ENCODE assay signal across 10 cellular contexts in genomic region chr12:53383258-53383657, GRCh38. TPM values are rescaled to one million over a fixed set of nuclear protein-coding genes. Genes with fewer than 3 reads are reported as not detected.
DNase-seq lines count a peak whose midpoint lies in the region; ATAC-seq and TF ChIP-seq lines count a peak whose summit lies in the region.
"Had no signal": no experiment of that assay in that cellular context is flagged by ENCODE, and none has a peak within 500 bp of the region (broad histone marks: within the 10 kb centered on the region; RNA-seq: fewer than 3 reads in every experiment).

No MANE protein-coding gene starts in this region.

- no peaks in the 10 kb centered on the region for H3K9me3 Mint-ChIP-seq in progenitor cell of endocrine pancreas (ENCODE audit: low read depth)

- H3K4me1 ChIP-seq in DOHH2 (ENCODE audit: control insufficient read depth, low read length) (peaks cover 68% of the 10 kb centered on the region), PC-9 (replicated peaks; ENCODE audit: insufficient read depth) (peaks cover 74% of the 10 kb centered on the region)

- DNase-seq in PC-9 = no peak
- no peak for DNase-seq in epithelial cell of proximal tubule (ENCODE audit: low read depth)
- DNase-seq in progenitor cell of endocrine pancreas (ENCODE audit: low spot score, unreplicated experiment) = no peak
- DNase-seq in stimulated activated CD4-positive, alpha-beta T cell treated with anti-CD3 and anti-CD28 coated beads, Interleukin-4, amount 100 ng/mL, for 1 hour = no peak
- no peak for DNase-seq in activated gamma-delta T cell treated with Interleukin-2 at 50 U/mL for 16 hours
- no peak for DNase-seq in kidney glomerular epithelial cell (lab: John Stamatoyannopoulos, UW)

- CTCF ChIA-PET in PC-9 (lab: Charles Lee) = interaction anchor here (1.2 to 4.4 kb wide), 2 partner anchors 31 to 85 kb away, joined by 4 to 24 read pairs; no protein-coding TSS in a partner anchor

- H3K27me3 ChIP-seq in DOHH2 (ENCODE audit: control insufficient read depth, low read length) = no peaks in the 10 kb centered on the region
- no peaks in the 10 kb centered on the region for H3K27me3 ChIP-seq in PC-9 (ENCODE audit: insufficient read depth, low read depth)

- no peak overlapping the region for H2AFZ ChIP-seq in PC-9
- H2AFZ ChIP-seq: parathyroid adenoma had no signal

- peak overlapping the region; percentile 47 for H3K4me3 Mint-ChIP-seq in progenitor cell of endocrine pancreas (ENCODE audit: low read depth)

- peaks cover 24% of the 10 kb centered on the region for H4K20me1 ChIP-seq in DOHH2 (ENCODE audit: control insufficient read depth, insufficient read depth, low read depth, low read length)
- peaks cover 39% of the 10 kb centered on the region for H4K20me1 ChIP-seq in PC-9 (ENCODE audit: insufficient read depth)

- intact Hi-C loops in PC-9 (cut with micrococcal nuclease; ENCODE audit: unreplicated experiment) = loop anchor here (5.0 kb wide), 1 partner anchor 39 kb away; the partner anchor contains the start of gene AMHR2

- peaks cover 4% of the 10 kb centered on the region; the same call in 1 of the 2 replicates for H3F3A ChIP-seq in DOHH2 (ENCODE audit: control insufficient read depth, insufficient read depth)
- H3F3A ChIP-seq in PC-9 (ENCODE audit: insufficient read depth, low read depth) = peaks cover 39% of the 10 kb centered on the region

- H3K9me3 ChIP-seq in DOHH2 (ENCODE audit: control insufficient read depth, insufficient read depth, low read length) = no peaks in the 10 kb centered on the region
- no peaks in the 10 kb centered on the region for H3K9me3 ChIP-seq in PC-9 (ENCODE audit: insufficient read depth, low read depth)

- peaks cover 30% of the 10 kb centered on the region for H3K36me3 Mint-ChIP-seq in progenitor cell of endocrine pancreas (ENCODE audit: insufficient read depth)

- H3K79me2 ChIP-seq in DOHH2 (ENCODE audit: control insufficient read depth, low read length) (peaks cover 75% of the 10 kb centered on the region), PC-9 (ENCODE audit: low read depth) (peaks cover 74% of the 10 kb centered on the region)

- TF ChIP-seq CTCF in DOHH2 (IDR thresholded peaks at IDR 0.05; ENCODE audit: low read depth, low read length, poor library complexity, severe bottlenecking) (no peak), PC-9 (conservative IDR thresholded peaks at IDR 0.05) (no peak), epithelial cell of proximal tubule (conservative IDR thresholded peaks at IDR 0.05; ENCODE audit: low read depth, low read length) (no peak), progenitor cell of endocrine pancreas (IDR thresholded peaks at IDR 0.05; ENCODE audit: unreplicated experiment) (no peak)

- H3K27ac ChIP-seq in DOHH2 (ENCODE audit: low read depth, low read length) (no peak overlapping the region), PC-9 (peak overlapping the region; percentile 97; the same call in 1 of the 2 replicates)
- H3K27ac ChIP-seq: parathyroid adenoma had no signal

- H3K36me3 ChIP-seq in DOHH2 (ENCODE audit: control insufficient read depth, low read length) = peaks cover 61% of the 10 kb centered on the region
- H3K36me3 ChIP-seq in PC-9 (ENCODE audit: low read depth) = peaks cover 44% of the 10 kb centered on the region

- ATAC-seq in GM21737 (IDR thresholded peaks at IDR 0.05; ENCODE audit: unreplicated experiment) = no peak

- H3K27me3 Mint-ChIP-seq in progenitor cell of endocrine pancreas = no peaks in the 10 kb centered on the region

- H3K27ac Mint-ChIP-seq in progenitor cell of endocrine pancreas = no peak overlapping the region

- H3K9me2 ChIP-seq in DOHH2 (replicated peaks; ENCODE audit: control insufficient read depth, low read length) (no peaks in the 10 kb centered on the region), PC-9 (ENCODE audit: insufficient read depth) (no peaks in the 10 kb centered on the region)

- POLR2A ChIA-PET in PC-9 (lab: Charles Lee; ENCODE audit: unreplicated experiment) = no interaction called here

- no TSS peak for BruUV-seq in PC-9 (replicated peaks; lab: Mats Ljungman, UMichigan)

- peak overlapping the region; percentile 89 for H3K4me2 ChIP-seq in DOHH2 (ENCODE audit: low read length)
- H3K4me2 ChIP-seq in PC-9 = peak overlapping the region; percentile 97

- H3K4me1 Mint-ChIP-seq in progenitor cell of endocrine pancreas (ENCODE audit: low read depth) = peaks cover 42% of the 10 kb centered on the region

- peak overlapping the region; percentile 40 for H3K4me3 ChIP-seq in DOHH2 (ENCODE audit: low read length)
- H3K4me3 ChIP-seq in PC-9 = peak overlapping the region; percentile 70
- H3K4me3 ChIP-seq in epithelial cell of proximal tubule (ENCODE audit: low read depth, low read length) = peak overlapping the region; percentile 53

RNA-seq across cellular contexts. Expression of gene SP1, which starts 3.3 kb away (rescaled TPM):
- total RNA-seq in PC-9 (2021) (72.9 and 118 TPM in 2 replicates), epithelial cell of proximal tubule (29.2 and 33.6 TPM in 2 replicates), progenitor cell of endocrine pancreas (90.5 and 92.6 TPM in 2 replicates)

RNA-seq across cellular contexts. Expression of gene AMHR2, which starts 40.4 kb away (rescaled TPM):
- total RNA-seq in PC-9 (2021) (not detected in 2 replicates), epithelial cell of proximal tubule (not detected in 2 replicates), progenitor cell of endocrine pancreas (35.1 and 35.7 TPM in 2 replicates)
- total RNA-seq: bronchial epithelial cell had no signal

RNA-seq across cellular contexts. Expression of gene SP7, which starts 47.1 kb away (rescaled TPM):
- total RNA-seq in PC-9 (2021) = not detected in 2 replicates
- not detected in 2 replicates for total RNA-seq in epithelial cell of proximal tubule
- total RNA-seq in progenitor cell of endocrine pancreas = 0.10 TPM in 1 of 2 replicates, not detected in the other
- total RNA-seq: bronchial epithelial cell had no signal

RNA-seq across cellular contexts. Expression of gene PRR13, which starts 58.3 kb away (rescaled TPM):
- 138 and 203 TPM in 2 replicates for total RNA-seq in PC-9 (2021)
- 132 and 137 TPM in 2 replicates for total RNA-seq in epithelial cell of proximal tubule
- total RNA-seq in progenitor cell of endocrine pancreas = 101 and 106 TPM in 2 replicates

Comparison
In these comparisons a context has a peak if more than half of its experiments do, and no peak if none do; other contexts are left out.
1. RNA of gene AMHR2, which starts 40.4 kb away (total RNA-seq): 35.1 to 35.7 TPM in progenitor cell of endocrine pancreas; not detected in PC-9 and not detected in epithelial cell of proximal tubule; every median in the first group is over 10 times any median in the second.
2. Peak in every context shown above with its lines, with median percentiles within 50 percentile points of each other: H3K4me3 ChIP-seq.